ENCODE assay signal across 8 cellular contexts in the genomic region with DNA sequence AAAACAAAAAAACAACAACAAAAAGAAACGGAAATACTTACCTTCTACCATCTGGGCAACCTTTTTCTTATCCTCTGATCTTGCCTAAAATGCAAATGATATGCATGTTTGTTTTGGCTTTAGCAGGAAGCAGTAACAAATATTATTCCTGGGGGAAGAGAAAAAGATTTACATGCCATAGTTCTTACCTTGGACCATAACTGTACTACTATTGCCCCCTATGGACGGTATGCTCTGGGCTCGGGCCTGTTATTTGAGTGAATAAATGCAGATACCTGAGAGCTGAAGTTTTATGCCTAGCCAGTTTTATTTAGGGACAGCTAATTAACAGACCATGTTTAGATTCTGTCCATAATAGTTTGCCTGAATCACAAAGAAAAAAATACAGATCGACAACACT. TPM values are rescaled to one million over a fixed set of nuclear protein-coding genes. Genes with fewer than 3 reads are reported as not detected.
DNase-seq lines count a peak whose midpoint lies in the region; ATAC-seq lines count a peak whose summit lies in the region.

No MANE protein-coding gene starts in this region.

- H3K36me3 Mint-ChIP-seq in activated CD8-positive, alpha-beta T cell treated with anti-CD3 and anti-CD28 coated beads, Interleukin-2, amount 10 ng/mL, durations not matched to agents 7 days and 5 days (ENCODE audit: low read depth): no peaks in the 10 kb centered on the region
- H3K36me3 Mint-ChIP-seq in memory B cell: no peaks in the 10 kb centered on the region

- no peak overlapping the region for H3K4me3 Mint-ChIP-seq in activated CD8-positive, alpha-beta T cell treated with anti-CD3 and anti-CD28 coated beads, Interleukin-2, amount 10 ng/mL, durations not matched to agents 7 days and 5 days
- no peak overlapping the region for H3K4me3 Mint-ChIP-seq in memory B cell

- peaks cover 14% of the 10 kb centered on the region for H3K4me1 Mint-ChIP-seq in activated CD8-positive, alpha-beta T cell treated with anti-CD3 and anti-CD28 coated beads, Interleukin-2, amount 10 ng/mL, durations not matched to agents 7 days and 5 days (ENCODE audit: low read depth)
- H3K4me1 Mint-ChIP-seq in memory B cell: peaks cover 8% of the 10 kb centered on the region

- CTCF ChIA-PET in activated CD8-positive, alpha-beta T cell treated with anti-CD3 and anti-CD28 coated beads, Interleukin-2, amount 10 ng/mL, durations not matched to agents 7 days and 5 days (lab: Charles Lee): interaction anchor here (0.6 to 6.1 kb wide), 8 partner anchors 10 to 228 kb away, joined by 3 to 73 read pairs (median 4); a partner anchor contains a TSS

- no peaks in the 10 kb centered on the region for H3K9me3 Mint-ChIP-seq in activated CD8-positive, alpha-beta T cell treated with anti-CD3 and anti-CD28 coated beads, Interleukin-2, amount 10 ng/mL, durations not matched to agents 7 days and 5 days (ENCODE audit: insufficient read depth)
- no peaks in the 10 kb centered on the region for H3K9me3 Mint-ChIP-seq in memory B cell

- POLR2A ChIA-PET in activated CD8-positive, alpha-beta T cell treated with anti-CD3 and anti-CD28 coated beads, Interleukin-2, amount 10 ng/mL, durations not matched to agents 7 days and 5 days (lab: Charles Lee): no interaction called here

- no peak overlapping the region for H3K27ac Mint-ChIP-seq in activated CD8-positive, alpha-beta T cell treated with anti-CD3 and anti-CD28 coated beads, Interleukin-2, amount 10 ng/mL, durations not matched to agents 7 days and 5 days
- H3K27ac Mint-ChIP-seq in memory B cell: no peak overlapping the region

- DNase-seq in EH (ENCODE audit: low read depth) (peak; percentile 51), memory B cell (ENCODE audit: low spot score in 2 of 2) (peak in 1 of 2 donors; percentile 44), NCI-H1048 (lab: John Stamatoyannopoulos, UW) (no peak), NCI-H345 (lab: John Stamatoyannopoulos, UW) (no peak)
- peak; percentile 43 for DNase-seq in activated CD8-positive, alpha-beta T cell treated with anti-CD3 and anti-CD28 coated beads, Interleukin-2, amount 10 ng/mL, durations not matched to agents 7 days and 5 days

- ATAC-seq in HG03280 (IDR thresholded peaks at IDR 0.05; ENCODE audit: unreplicated experiment) (peak; percentile 51), memory B cell (ENCODE audit: low read depth) (peak; percentile 81), HG03565 (IDR thresholded peaks at IDR 0.05; ENCODE audit: unreplicated experiment) (no peak), GM19455 (IDR thresholded peaks at IDR 0.05; ENCODE audit: unreplicated experiment) (no peak)
- peak; percentile 63 for ATAC-seq in activated CD8-positive, alpha-beta T cell treated with anti-CD3 and anti-CD28 coated beads, Interleukin-2, amount 10 ng/mL, durations not matched to agents 7 days and 5 days

- H3K27me3 Mint-ChIP-seq in activated CD8-positive, alpha-beta T cell treated with anti-CD3 and anti-CD28 coated beads, Interleukin-2, amount 10 ng/mL, durations not matched to agents 7 days and 5 days (ENCODE audit: low read depth): peaks cover 3% of the 10 kb centered on the region
- H3K27me3 Mint-ChIP-seq in memory B cell: no peaks in the 10 kb centered on the region

RNA-seq across cellular contexts. Expression of a gene that starts 12.6 kb away (rescaled TPM):
- total RNA-seq in activated CD8-positive, alpha-beta T cell treated with anti-CD3 and anti-CD28 coated beads, Interleukin-2, amount 10 ng/mL, durations not matched to agents 7 days and 5 days: 1 to 10 TPM; 4.9 to 5.3 TPM

RNA-seq across cellular contexts. Expression of a gene that starts 37.4 kb away (rescaled TPM):
- total RNA-seq in activated CD8-positive, alpha-beta T cell treated with anti-CD3 and anti-CD28 coated beads, Interleukin-2, amount 10 ng/mL, durations not matched to agents 7 days and 5 days: not detected

Comparison
In these comparisons a context has a peak if more than half of its experiments do, and no peak if none do; other contexts are left out.
1. DNase-seq: peak in EH (single experiment) and activated CD8-positive, alpha-beta T cell treated with anti-CD3 and anti-CD28 coated beads, Interleukin-2, amount 10 ng/mL, durations not matched to agents 7 days and 5 days (single experiment); none in NCI-H1048 (single experiment) and NCI-H345 (single experiment).
2. ATAC-seq: peak in HG03280 (single experiment), activated CD8-positive, alpha-beta T cell treated with anti-CD3 and anti-CD28 coated beads, Interleukin-2, amount 10 ng/mL, durations not matched to agents 7 days and 5 days (single experiment) and memory B cell (single experiment); none in HG03565 (single experiment) and GM19455 (single experiment).